17 cellular contexts compared by ENCODE assay signal in the genomic region with DNA sequence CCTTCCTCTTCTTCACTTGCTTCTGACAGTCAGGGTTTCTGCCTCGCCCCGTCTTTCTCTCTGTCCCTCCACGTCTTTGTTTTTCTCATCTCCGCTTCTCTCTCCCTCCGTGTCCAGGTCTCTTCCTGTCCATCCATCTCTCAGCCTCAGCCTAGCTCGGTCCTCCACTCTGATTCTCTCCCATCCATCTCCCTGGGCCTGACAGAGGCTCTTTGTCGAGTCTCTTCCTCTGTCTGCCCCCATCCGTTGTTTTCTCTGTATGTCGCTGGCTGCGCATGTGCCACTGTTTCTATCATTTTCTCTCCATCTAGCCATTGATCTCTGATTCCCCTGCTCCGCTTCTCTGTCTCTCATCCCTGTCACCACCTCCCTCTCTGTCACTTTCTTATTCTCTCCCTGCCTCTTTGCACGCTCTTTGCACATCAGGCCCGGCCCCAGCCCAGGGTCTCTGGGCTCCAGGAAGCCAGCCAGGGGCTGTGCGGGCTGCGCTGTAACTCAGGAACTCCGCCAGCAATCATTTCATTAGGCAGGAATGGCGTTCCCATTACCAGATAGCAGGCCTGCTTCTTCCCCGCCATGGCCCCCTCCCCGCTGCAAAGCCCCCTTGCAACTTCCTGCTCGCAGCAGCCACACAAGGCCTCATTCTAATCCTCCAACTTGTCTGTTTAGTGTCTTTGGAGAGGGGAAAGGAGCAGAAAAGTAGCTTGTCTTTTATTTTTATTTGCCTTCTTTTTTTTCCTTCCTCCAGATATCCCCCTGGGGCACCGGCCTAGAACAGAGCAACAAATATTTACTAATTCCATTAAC.
DNase-seq lines count a peak whose midpoint lies in the region; ATAC-seq and TF ChIP-seq lines count a peak whose summit lies in the region.
"Had no signal": no experiment of that assay in that cellular context is flagged by ENCODE, and none has a peak within 500 bp of the region (broad histone marks: within the 10 kb centered on the region; RNA-seq: fewer than 3 reads in every experiment).

No MANE protein-coding gene starts in this region.

- no peak overlapping the region; a peak in 1 of 7 replicates for H3K27ac Mint-ChIP-seq in H9
- H3K27ac Mint-ChIP-seq in natural killer cell treated with Interleukin-12 subunit alpha and Interleukin-12 subunit beta and Interleukin-15 and Interleukin-18, amount 100 ng/mL, for 72 hours: no peak overlapping the region
- H3K27ac Mint-ChIP-seq in naive thymus-derived CD8-positive, alpha-beta T cell: no peak overlapping the region
- H3K27ac Mint-ChIP-seq in activated CD8-positive, alpha-beta T cell treated with anti-CD3 and anti-CD28 coated beads, Interleukin-2, amount 10 ng/mL, durations not matched to agents 7 days and 5 days: no peak overlapping the region
- H3K27ac Mint-ChIP-seq: CD14-positive monocyte, WTC11 had no signal

- POLR2A ChIA-PET in naive thymus-derived CD8-positive, alpha-beta T cell (lab: Charles Lee): no interaction called here
- POLR2A ChIA-PET in activated CD8-positive, alpha-beta T cell treated with anti-CD3 and anti-CD28 coated beads, Interleukin-2, amount 10 ng/mL, durations not matched to agents 7 days and 5 days (lab: Charles Lee): no interaction called here

- DNase-seq in H9 (peak; percentile 37), globus pallidus (ENCODE audit: low spot score) (peak; percentile 22), left kidney (ENCODE audit: low read depth, low spot score) (peak; percentile 77), retina (peak; percentile 45)
- no peak for DNase-seq in natural killer cell treated with Interleukin-12 subunit alpha and Interleukin-12 subunit beta and Interleukin-15 and Interleukin-18, amount 100 ng/mL, for 72 hours (ENCODE audit: low spot score)
- DNase-seq in naive thymus-derived CD8-positive, alpha-beta T cell: no peak
- DNase-seq in activated CD8-positive, alpha-beta T cell treated with anti-CD3 and anti-CD28 coated beads, Interleukin-2, amount 10 ng/mL, durations not matched to agents 7 days and 5 days: no peak
- DNase-seq: activated CD8-positive, alpha-beta memory T cell treated with anti-CD3 and anti-CD28 coated beads, Interleukin-2, amount 50 U/mL, for 48 hours; NCI-H1417; NCI-H2107; NCI-H510A treated with DMSO at 0.1 percent for 48 hours; right lobe of liver; stimulated activated CD8-positive, alpha-beta memory T cell treated with anti-CD3 and anti-CD28 coated beads, Interleukin-4, amount 100 ng/mL, for 48 hours; T1000 had no signal

- H4K5ac ChIP-seq in H9 (ENCODE audit: insufficient read length, low read depth, low read length): no peak overlapping the region

- no peak overlapping the region for H2AFZ ChIP-seq in H9 (ENCODE audit: low read length)

- no peak overlapping the region for H3K18ac ChIP-seq in H9 (ENCODE audit: insufficient read length, low read depth, low read length)

- H2BK120ac ChIP-seq in H9 (ENCODE audit: low read depth, low read length, poor library complexity, severe bottlenecking): no peak overlapping the region

- H3K4me1 Mint-ChIP-seq in H9: peaks cover 27 to 30% of the 10 kb centered on the region in 2 experiments
- H3K4me1 Mint-ChIP-seq in natural killer cell treated with Interleukin-12 subunit alpha and Interleukin-12 subunit beta and Interleukin-15 and Interleukin-18, amount 100 ng/mL, for 72 hours (ENCODE audit: low read depth in 2 of 2): no peaks in the 10 kb centered on the region
- peaks cover 0 to 4% (median 0%) of the 10 kb centered on the region in 4 donors for H3K4me1 Mint-ChIP-seq in naive thymus-derived CD8-positive, alpha-beta T cell
- H3K4me1 Mint-ChIP-seq in activated CD8-positive, alpha-beta T cell treated with anti-CD3 and anti-CD28 coated beads, Interleukin-2, amount 10 ng/mL, durations not matched to agents 7 days and 5 days (ENCODE audit: low read depth): no peaks in the 10 kb centered on the region
- H3K4me1 Mint-ChIP-seq: CD14-positive monocyte had no signal

- no peak overlapping the region for H3K9ac ChIP-seq in H9 (ENCODE audit: extremely low read depth, insufficient read length, low read length)

- ATAC-seq in natural killer cell treated with Interleukin-12 subunit alpha and Interleukin-12 subunit beta and Interleukin-15 and Interleukin-18, amount 100 ng/mL, for 72 hours: no peak
- ATAC-seq in naive thymus-derived CD8-positive, alpha-beta T cell: no peak
- ATAC-seq in activated CD8-positive, alpha-beta T cell treated with anti-CD3 and anti-CD28 coated beads, Interleukin-2, amount 10 ng/mL, durations not matched to agents 7 days and 5 days: no peak
- ATAC-seq: right lobe of liver, WTC11 had no signal

- no peaks in the 10 kb centered on the region for H3K79me2 ChIP-seq in H9 (ENCODE audit: insufficient read depth, low read length)

- H3K9me3 ChIP-seq in H9 (ENCODE audit: control insufficient read depth, low read depth, low read length): no peaks in the 10 kb centered on the region
- H3K9me3 ChIP-seq: right lobe of liver had no signal

- CTCF ChIA-PET in activated CD8-positive, alpha-beta T cell treated with anti-CD3 and anti-CD28 coated beads, Interleukin-2, amount 10 ng/mL, durations not matched to agents 7 days and 5 days (lab: Charles Lee): no interaction called here

- H3K79me1 ChIP-seq in H9 (ENCODE audit: insufficient read depth, low read depth, low read length, poor library complexity, severe bottlenecking): no peaks in the 10 kb centered on the region

- no peak overlapping the region for H3K4me2 ChIP-seq in H9 (ENCODE audit: insufficient read depth, insufficient read length, low read length)

- no peak overlapping the region for H4K8ac ChIP-seq in H9 (replicated peaks; ENCODE audit: insufficient read length, low read depth, low read length)

- peaks cover 0 to 4% (median 0%) of the 10 kb centered on the region in 3 experiments; a peak in 3 of 7 replicates for H3K36me3 Mint-ChIP-seq in H9 (ENCODE audit: insufficient read depth in 1 of 3, low read depth in 3 of 3)
- H3K36me3 Mint-ChIP-seq in natural killer cell treated with Interleukin-12 subunit alpha and Interleukin-12 subunit beta and Interleukin-15 and Interleukin-18, amount 100 ng/mL, for 72 hours: peaks cover 3% of the 10 kb centered on the region
- H3K36me3 Mint-ChIP-seq in naive thymus-derived CD8-positive, alpha-beta T cell: no peaks in the 10 kb centered on the region
- no peaks in the 10 kb centered on the region for H3K36me3 Mint-ChIP-seq in activated CD8-positive, alpha-beta T cell treated with anti-CD3 and anti-CD28 coated beads, Interleukin-2, amount 10 ng/mL, durations not matched to agents 7 days and 5 days (ENCODE audit: low read depth)
- H3K36me3 Mint-ChIP-seq: CD14-positive monocyte had no signal

- H2BK12ac ChIP-seq in H9 (ENCODE audit: insufficient read length, low read depth, low read length): no peak overlapping the region

- no CpG with 5 or more reads among the region's 21 CpGs for WGBS in H9 (ENCODE audit: extremely low coverage, insufficient read length, low lambda C conversion rate)

- H2AK5ac ChIP-seq in H9 (ENCODE audit: insufficient read length, low read length): no peak overlapping the region

- no peak overlapping the region for H3K4me3 Mint-ChIP-seq in H9
- no peak overlapping the region for H3K4me3 Mint-ChIP-seq in natural killer cell treated with Interleukin-12 subunit alpha and Interleukin-12 subunit beta and Interleukin-15 and Interleukin-18, amount 100 ng/mL, for 72 hours
- no peak overlapping the region for H3K4me3 Mint-ChIP-seq in naive thymus-derived CD8-positive, alpha-beta T cell
- no peak overlapping the region for H3K4me3 Mint-ChIP-seq in activated CD8-positive, alpha-beta T cell treated with anti-CD3 and anti-CD28 coated beads, Interleukin-2, amount 10 ng/mL, durations not matched to agents 7 days and 5 days
- H3K4me3 Mint-ChIP-seq: WTC11 had no signal

- no peak overlapping the region for H3K27ac ChIP-seq in H9 (ENCODE audit: insufficient read length, low read depth, low read length)
- H3K27ac ChIP-seq: coronary artery, right lobe of liver had no signal

- H4K20me1 ChIP-seq in H9 (ENCODE audit: control insufficient read depth, insufficient read depth, insufficient read length): no peaks in the 10 kb centered on the region

- no peaks in the 10 kb centered on the region; the same call in 1 of the 2 replicates for H3K27me3 ChIP-seq in H9 (ENCODE audit: insufficient read depth, low read length)
- H3K27me3 ChIP-seq: right lobe of liver had no signal

- no peak overlapping the region for H3K4ac ChIP-seq in H9 (ENCODE audit: low read depth, low read length)

- H3K14ac ChIP-seq in H9 (ENCODE audit: insufficient read depth, low read length): no peak overlapping the region

- H2BK20ac ChIP-seq in H9 (ENCODE audit: low read depth, low read length, poor library complexity, severe bottlenecking): no peak overlapping the region

- H2BK5ac ChIP-seq in H9 (ENCODE audit: insufficient read length, low read length): no peak overlapping the region

- peaks cover 3% of the 10 kb centered on the region; the same call in 1 of the 2 replicates for H3K4me1 ChIP-seq in H9 (ENCODE audit: insufficient read depth, low read length)
- H3K4me1 ChIP-seq: right lobe of liver had no signal

- TF ChIP-seq CTCF in H9 (conservative IDR thresholded peaks at IDR 0.05): no peak

- no peak overlapping the region for H4K91ac ChIP-seq in H9 (ENCODE audit: insufficient read length, low read depth, low read length)

- peaks cover 5 to 8% of the 10 kb centered on the region in 2 experiments; a peak in 4 of 5 replicates for H3K9me3 Mint-ChIP-seq in H9
- H3K9me3 Mint-ChIP-seq in natural killer cell treated with Interleukin-12 subunit alpha and Interleukin-12 subunit beta and Interleukin-15 and Interleukin-18, amount 100 ng/mL, for 72 hours: peaks cover 13% of the 10 kb centered on the region
- peaks cover 0 to 27% (median 11%) of the 10 kb centered on the region in 9 donors for H3K9me3 Mint-ChIP-seq in naive thymus-derived CD8-positive, alpha-beta T cell
- peaks cover 6% of the 10 kb centered on the region for H3K9me3 Mint-ChIP-seq in activated CD8-positive, alpha-beta T cell treated with anti-CD3 and anti-CD28 coated beads, Interleukin-2, amount 10 ng/mL, durations not matched to agents 7 days and 5 days (ENCODE audit: insufficient read depth)

- no peak overlapping the region for H3K56ac ChIP-seq in H9 (ENCODE audit: insufficient read length, low read depth, low read length)

- H3T11ph ChIP-seq in H9 (ENCODE audit: low read length): no peak overlapping the region

- H3K23ac ChIP-seq in H9 (ENCODE audit: insufficient read length, low read depth, low read length): no peak overlapping the region

- H2BK15ac ChIP-seq in H9 (ENCODE audit: low read depth, low read length): no peak overlapping the region

- H3K23me2 ChIP-seq in H9 (ENCODE audit: insufficient read length, low read depth, low read length, poor library complexity, severe bottlenecking): no peaks in the 10 kb centered on the region

- peaks cover 33% of the 10 kb centered on the region for H3K27me3 Mint-ChIP-seq in H9 (ENCODE audit: low read depth)
- no peaks in the 10 kb centered on the region for H3K27me3 Mint-ChIP-seq in natural killer cell treated with Interleukin-12 subunit alpha and Interleukin-12 subunit beta and Interleukin-15 and Interleukin-18, amount 100 ng/mL, for 72 hours
- H3K27me3 Mint-ChIP-seq in naive thymus-derived CD8-positive, alpha-beta T cell: peaks cover 0 to 16% (median 3%) of the 10 kb centered on the region in 5 donors
- H3K27me3 Mint-ChIP-seq in activated CD8-positive, alpha-beta T cell treated with anti-CD3 and anti-CD28 coated beads, Interleukin-2, amount 10 ng/mL, durations not matched to agents 7 days and 5 days (ENCODE audit: low read depth): no peaks in the 10 kb centered on the region

Comparison
In these comparisons a context has a peak if more than half of its experiments do, and no peak if none do; other contexts are left out.
1. DNase-seq: peak in H9 (single experiment), globus pallidus (single experiment), left kidney (single experiment) and retina (single experiment); none in natural killer cell treated with Interleukin-12 subunit alpha and Interleukin-12 subunit beta and Interleukin-15 and Interleukin-18, amount 100 ng/mL, for 72 hours (single experiment), naive thymus-derived CD8-positive, alpha-beta T cell (0 of 10) and activated CD8-positive, alpha-beta T cell treated with anti-CD3 and anti-CD28 coated beads, Interleukin-2, amount 10 ng/mL, durations not matched to agents 7 days and 5 days (single experiment).